Comparison of ENCODE assay signal across 16 cellular contexts in genomic region chr15:37585966-37586656, GRCh38.
DNase-seq lines count a peak whose midpoint lies in the region; ATAC-seq and TF ChIP-seq lines count a peak whose summit lies in the region.
"Had no signal": no experiment of that assay in that cellular context is flagged by ENCODE, and none has a peak within 500 bp of the region (broad histone marks: within the 10 kb centered on the region; RNA-seq: fewer than 3 reads in every experiment).

No MANE protein-coding gene starts in this region.

- CTCF ChIA-PET in PC-3 (lab: Charles Lee) = no interaction called here

- no peak for TF ChIP-seq POLR2A in Peyer's patch (IDR thresholded peaks at IDR 0.05)

- peaks cover 54% of the 10 kb centered on the region for H3K27me3 ChIP-seq in PC-3 (ENCODE audit: low read length)
- no peaks in the 10 kb centered on the region for H3K27me3 ChIP-seq in Peyer's patch
- H3K27me3 ChIP-seq: BLaER1 treated with 17β-estradiol and CSF1 and Interleukin-3, amounts not matched to agents 10 nM and 100 nM; esophagus squamous epithelium had no signal

- no peak overlapping the region for H2AFZ ChIP-seq in PC-3 (ENCODE audit: low read length)

- no peak overlapping the region for H3K4me3 ChIP-seq in PC-3 (ENCODE audit: low read length)
- H3K4me3 ChIP-seq in epithelial cell of esophagus (ENCODE audit: low read length) = no peak overlapping the region
- H3K4me3 ChIP-seq in retinal pigment epithelial cell (ENCODE audit: low read length) = no peak overlapping the region
- no peak overlapping the region for H3K4me3 ChIP-seq in Peyer's patch
- H3K4me3 ChIP-seq: BLaER1 treated with 17β-estradiol and CSF1 and Interleukin-3, amounts not matched to agents 10 nM and 100 nM; esophagus squamous epithelium had no signal

- no TSS peak for BruUV-seq in PC-3 (replicated peaks; lab: Mats Ljungman, UMichigan)

- H3K9me2 ChIP-seq in PC-3 (replicated peaks; ENCODE audit: low read length) = no peaks in the 10 kb centered on the region

- intact Hi-C loops in PC-3 (cut with micrococcal nuclease) = no loop called here
- intact Hi-C loops in left ventricle myocardium superior (cut with micrococcal nuclease) = no loop called here

- H3K4me2 ChIP-seq in PC-3 (ENCODE audit: low read length) = 0 out of 2 replicates have a peak overlapping the region, but pooled peaks have one; percentile 4
- H3K4me2 ChIP-seq: BLaER1 treated with 17β-estradiol and CSF1 and Interleukin-3, amounts not matched to agents 10 nM and 100 nM had no signal

- H3K4me1 ChIP-seq in PC-3 (ENCODE audit: insufficient read depth, low read length) (no peaks in the 10 kb centered on the region), Peyer's patch (no peaks in the 10 kb centered on the region)
- H3K4me1 ChIP-seq: BLaER1 treated with 17β-estradiol and CSF1 and Interleukin-3, amounts not matched to agents 10 nM and 100 nM had no signal

- H3K9me3 ChIP-seq in PC-3 (ENCODE audit: low read length) = no peaks in the 10 kb centered on the region
- H3K9me3 ChIP-seq in Peyer's patch = peaks cover 0 to 7% (median 0%) of the 10 kb centered on the region in 4 donors

- H4K20me1 ChIP-seq in PC-3 (ENCODE audit: low read length) = no peaks in the 10 kb centered on the region
- H4K20me1 ChIP-seq: BLaER1 treated with 17β-estradiol and CSF1 and Interleukin-3, amounts not matched to agents 10 nM and 100 nM had no signal

- no peaks in the 10 kb centered on the region for H3K79me2 ChIP-seq in PC-3 (ENCODE audit: low read length)

- H3K27ac ChIP-seq in PC-3 (ENCODE audit: low read length) (no peak overlapping the region), Peyer's patch (no peak overlapping the region)
- H3K27ac ChIP-seq: BLaER1 treated with 17β-estradiol and CSF1 and Interleukin-3, amounts not matched to agents 10 nM and 100 nM; esophagus squamous epithelium had no signal

- TF ChIP-seq CTCF in PC-3 (conservative IDR thresholded peaks at IDR 0.05; ENCODE audit: low read depth, low read length) (no peak), epithelial cell of esophagus (IDR thresholded peaks at IDR 0.05; ENCODE audit: insufficient read depth, low read depth, low read length, missing control alignments) (no peak), retinal pigment epithelial cell (conservative IDR thresholded peaks at IDR 0.05; ENCODE audit: low read depth, low read length) (no peak), Peyer's patch (IDR thresholded peaks at IDR 0.05) (no peak)

- ATAC-seq in PC-3 (no peak), left ventricle myocardium superior (no peak), HG02678 (IDR thresholded peaks at IDR 0.05; ENCODE audit: unreplicated experiment) (no peak)
- ATAC-seq: naive thymus-derived CD8-positive, alpha-beta T cell had no signal

- H3F3A ChIP-seq in PC-3 (ENCODE audit: low read length, unreplicated experiment) = no peaks in the 10 kb centered on the region

- POLR2A ChIA-PET in PC-3 (lab: Charles Lee; ENCODE audit: unreplicated experiment) = no interaction called here

- H3K36me3 ChIP-seq in PC-3 (ENCODE audit: low read depth, low read length) (no peaks in the 10 kb centered on the region), Peyer's patch (no peaks in the 10 kb centered on the region)
- H3K36me3 ChIP-seq: BLaER1 treated with 17β-estradiol and CSF1 and Interleukin-3, amounts not matched to agents 10 nM and 100 nM; esophagus squamous epithelium had no signal

- DNase-seq in EL = peak; percentile 64
- DNase-seq in PC-3 = peak; percentile 33
- peak; percentile 13 for DNase-seq in epithelial cell of esophagus (ENCODE audit: low read depth)
- peak; percentile 18 for DNase-seq in retinal pigment epithelial cell (ENCODE audit: low read depth)
- DNase-seq in Peyer's patch = no peak
- DNase-seq in left ventricle myocardium superior = no peak
- no peak for DNase-seq in activated CD4-positive, CD25-positive, alpha-beta regulatory T cell (lab: John Stamatoyannopoulos, UW)
- DNase-seq: activated CD8-positive, alpha-beta memory T cell treated with anti-CD3 and anti-CD28 coated beads for 24 hours; aorta; esophagus squamous epithelium; MM.1S; naive thymus-derived CD8-positive, alpha-beta T cell; NCI-H187 treated with DMSO at 0.1 percent for 48 hours; NCI-H524 treated with DMSO at 0.1 percent for 48 hours had no signal

- no peak overlapping the region for H3K9ac ChIP-seq in PC-3 (ENCODE audit: low read length)
- H3K9ac ChIP-seq: BLaER1 treated with 17β-estradiol and CSF1 and Interleukin-3, amounts not matched to agents 10 nM and 100 nM had no signal

Comparison
In these comparisons a context has a peak if more than half of its experiments do, and no peak if none do; other contexts are left out.
1. DNase-seq: peak in EL (single experiment), PC-3 (single experiment), epithelial cell of esophagus (single experiment) and retinal pigment epithelial cell (single experiment); none in Peyer's patch (0 of 3), left ventricle myocardium superior (single experiment) and activated CD4-positive, CD25-positive, alpha-beta regulatory T cell (0 of 4).